8 cellular contexts compared by ENCODE assay signal in genomic region chr11:10366568-10367331, GRCh38.
DNase-seq lines count a peak whose midpoint lies in the region; ATAC-seq, FAIRE-seq and TF ChIP-seq lines count a peak whose summit lies in the region.

No MANE protein-coding gene starts in this region.

- no peaks in the 10 kb centered on the region for H3K9me3 ChIP-seq in Karpas-422 (ENCODE audit: low read length)
- no peaks in the 10 kb centered on the region for H3K9me3 ChIP-seq in RWPE2 (ENCODE audit: severe bottlenecking)
- no peaks in the 10 kb centered on the region for H3K9me3 ChIP-seq in gastroesophageal sphincter

- TF ChIP-seq CTCF in RWPE2 (IDR thresholded peaks at IDR 0.05; ENCODE audit: poor library complexity, severe bottlenecking) (peak; percentile 91), gastroesophageal sphincter (IDR thresholded peaks at IDR 0.05) (peak; percentile 79 to 89 (median 81))

- H3K4me1 ChIP-seq in Karpas-422 (ENCODE audit: low read length): peaks cover 4% of the 10 kb centered on the region
- peaks cover 5% of the 10 kb centered on the region for H3K4me1 ChIP-seq in RWPE2 (ENCODE audit: insufficient read depth, poor library complexity, severe bottlenecking)
- peaks cover 0 to 15% (median 0%) of the 10 kb centered on the region in 3 donors for H3K4me1 ChIP-seq in gastroesophageal sphincter

- no peak for TF ChIP-seq POLR2A in gastroesophageal sphincter (IDR thresholded peaks at IDR 0.05)

- H3K9ac ChIP-seq in Karpas-422 (ENCODE audit: low read length): 0 out of 2 replicates have a peak overlapping the region, but pooled peaks have one; percentile 26

- no peaks in the 10 kb centered on the region for H3K79me2 ChIP-seq in Karpas-422 (ENCODE audit: low read length)

- no peaks in the 10 kb centered on the region for H4K20me1 ChIP-seq in Karpas-422 (ENCODE audit: insufficient read depth, low read depth, low read length)

- DNase-seq in DMS 273 (lab: John Stamatoyannopoulos, UW; ENCODE audit: unreplicated experiment) (peak; percentile 96), Karpas-422 (peak; percentile 90), RWPE2 (ENCODE audit: low spot score) (peak; percentile 86), pons (ENCODE audit: low spot score) (peak; percentile 73), urothelium cell line (ENCODE audit: low spot score) (peak; percentile 76)
- peak; percentile 3 for DNase-seq in activated effector memory CD4-positive, alpha-beta T cell treated with Interleukin-2 at 50 U/mL for 16 hours

- no peaks in the 10 kb centered on the region for H3K36me3 ChIP-seq in Karpas-422 (ENCODE audit: insufficient read depth, low read length)
- H3K36me3 ChIP-seq in RWPE2 (ENCODE audit: low read depth): no peaks in the 10 kb centered on the region
- no peaks in the 10 kb centered on the region for H3K36me3 ChIP-seq in gastroesophageal sphincter

- H3K27ac ChIP-seq in Karpas-422 (ENCODE audit: low read length) (no peak overlapping the region), RWPE2 (ENCODE audit: poor library complexity, severe bottlenecking) (peak overlapping the region; percentile 38), gastroesophageal sphincter (peak overlapping the region in 2 of 4 donors; percentile 23 to 32)

- H3K27me3 ChIP-seq in Karpas-422 (ENCODE audit: low read length) (no peaks in the 10 kb centered on the region), RWPE2 (ENCODE audit: insufficient read depth, poor library complexity, severe bottlenecking) (no peaks in the 10 kb centered on the region), gastroesophageal sphincter (no peaks in the 10 kb centered on the region)

- H3K9me2 ChIP-seq in Karpas-422 (replicated peaks; ENCODE audit: insufficient read depth, low read length): no peaks in the 10 kb centered on the region

- TF ChIP-seq EP300 in gastroesophageal sphincter (IDR thresholded peaks at IDR 0.05): no peak

- WGBS in gastroesophageal sphincter (ENCODE audit: low coverage in 1 of 2), 2 donors: 4 to 19% methylated on average over 4 to 5 of the region's 8 CpGs

- ATAC-seq in GM21723 (IDR thresholded peaks at IDR 0.05; ENCODE audit: unreplicated experiment) (peak; percentile 87), RWPE2 (ENCODE audit: low read depth) (peak; percentile 88), gastroesophageal sphincter (peak; percentile 92)

- H3K4me3 ChIP-seq in Karpas-422 (ENCODE audit: low read length) (no peak overlapping the region), RWPE2 (ENCODE audit: severe bottlenecking) (no peak overlapping the region), gastroesophageal sphincter (no peak overlapping the region)

- peak overlapping the region; percentile 89; the same call in 1 of the 2 replicates for H2AFZ ChIP-seq in Karpas-422 (ENCODE audit: low read length)

- H3K4me2 ChIP-seq in Karpas-422 (ENCODE audit: low read depth, low read length, poor library complexity, severe bottlenecking): peak overlapping the region; percentile 40

- no peak for FAIRE-seq in urothelium cell line (lab: Jason Lieb, UNC)

Comparison
In these comparisons a context has a peak if more than half of its experiments do, and no peak if none do; other contexts are left out.
1. DNase-seq: peak in every context shown above with its lines; median percentile 96 in DMS 273; 90 in Karpas-422; 86 in RWPE2; 76 in urothelium cell line; 73 in pons; 3 in activated effector memory CD4-positive, alpha-beta T cell treated with Interleukin-2 at 50 U/mL for 16 hours.